ENCODE assay signal across 25 cellular contexts in the genomic region with DNA sequence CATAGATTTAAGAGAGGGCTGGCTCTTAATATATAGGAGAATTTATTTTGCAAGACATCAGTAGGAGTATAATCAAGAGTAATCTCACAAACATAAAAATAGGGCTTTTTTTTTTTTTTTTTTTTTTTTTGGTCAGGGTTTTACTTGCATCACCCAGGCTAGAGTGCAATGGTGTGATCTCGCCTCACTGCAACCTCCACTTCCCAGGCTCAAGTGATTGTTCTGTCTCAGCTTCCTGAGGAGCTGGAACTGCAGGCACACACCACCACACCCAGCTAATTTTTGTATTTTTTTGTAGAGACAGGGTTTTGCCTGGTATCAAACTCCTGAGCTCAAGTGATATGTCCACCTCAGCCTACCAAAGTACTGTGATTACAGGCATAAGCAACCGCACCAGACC.
DNase-seq lines count a peak whose midpoint lies in the region; ATAC-seq and TF ChIP-seq lines count a peak whose summit lies in the region.
"Had no signal": no experiment of that assay in that cellular context is flagged by ENCODE, and none has a peak within 500 bp of the region (broad histone marks: within the 10 kb centered on the region; RNA-seq: fewer than 3 reads in every experiment).

No MANE protein-coding gene starts in this region.

- WGBS in hepatocyte (ENCODE audit: low lambda C conversion rate, missing lambda C conversion rate), result 89% methylated on average over 2 of the region's 2 CpGs
- WGBS in mesendoderm (ENCODE audit: extremely low coverage, insufficient coverage, low lambda C conversion rate), result no CpG with 5 or more reads among the region's 2 CpGs

- no peak overlapping the region for H3K27ac ChIP-seq in GM23338 (ENCODE audit: low read depth)
- peak overlapping the region; percentile 24 for H3K27ac ChIP-seq in hepatocyte
- H3K27ac ChIP-seq in mesendoderm (ENCODE audit: low read depth, low read length), result no peak overlapping the region
- H3K27ac ChIP-seq: A549; BLaER1 treated with 17β-estradiol and CSF1 and Interleukin-3, amounts not matched to agents 10 nM and 100 nM had no signal

- no peak overlapping the region for H3K23ac ChIP-seq in mesendoderm (ENCODE audit: low read length)

- H3K4me3 Mint-ChIP-seq in GM23338 (no peak overlapping the region), WTC11 (no peak overlapping the region)
- H3K4me3 Mint-ChIP-seq: CD14-positive monocyte; CD4-positive, alpha-beta T cell; CD8-positive, alpha-beta memory T cell had no signal

- H3K36me3 Mint-ChIP-seq in GM23338 (ENCODE audit: low read depth) (peaks cover 2% of the 10 kb centered on the region; the same call in 2 of the 3 replicates), WTC11 (no peaks in the 10 kb centered on the region)
- H3K36me3 Mint-ChIP-seq: CD14-positive monocyte had no signal

- CTCF ChIA-PET in WTC11 (lab: Charles Lee), result interaction anchor here (0.7 to 1.1 kb wide), 2 partner anchors 58 to 251 kb away, joined by 3 to 6 read pairs; no protein-coding TSS in a partner anchor

- ATAC-seq in GM23338 (peak; percentile 62), WTC11 (peak; percentile 76)
- ATAC-seq: A549, GM12878, HCT116 had no signal

- H2AFZ ChIP-seq in GM23338, result peak overlapping the region; percentile 74
- H2AFZ ChIP-seq in hepatocyte, result no peak overlapping the region

- H3K4me3 ChIP-seq in GM23338 (no peak overlapping the region), hepatocyte (no peak overlapping the region), mesendoderm (ENCODE audit: low read length) (no peak overlapping the region)
- H3K4me3 ChIP-seq: A549; BLaER1 treated with 17β-estradiol and CSF1 and Interleukin-3, amounts not matched to agents 10 nM and 100 nM; GM12878 had no signal

- H4K20me1 ChIP-seq in GM23338 (replicated peaks; ENCODE audit: insufficient read depth) (no peaks in the 10 kb centered on the region), hepatocyte (ENCODE audit: insufficient read depth, poor library complexity, severe bottlenecking) (no peaks in the 10 kb centered on the region)
- H4K20me1 ChIP-seq: BLaER1 treated with 17β-estradiol and CSF1 and Interleukin-3, amounts not matched to agents 10 nM and 100 nM had no signal

- POLR2A ChIA-PET in WTC11 (lab: Charles Lee), result interaction anchor here (0.7 kb wide), 1 partner anchor 546 kb away, joined by 7 read pairs; no protein-coding TSS in a partner anchor

- TF ChIP-seq CTCF in GM23338 (conservative IDR thresholded peaks at IDR 0.05; ENCODE audit: low read depth in 2 of 2), result no peak
- no peak for TF ChIP-seq CTCF in WTC11 (IDR thresholded peaks at IDR 0.05)
- TF ChIP-seq CTCF in hepatocyte (IDR thresholded peaks at IDR 0.05; ENCODE audit: poor library complexity), result no peak

- H3K36me3 ChIP-seq in GM23338 (ENCODE audit: insufficient read depth) (no peaks in the 10 kb centered on the region; the same call in 1 of the 2 replicates), hepatocyte (replicated peaks; ENCODE audit: insufficient read depth, low read depth) (no peaks in the 10 kb centered on the region), mesendoderm (ENCODE audit: control insufficient read depth, insufficient read depth, low read length) (no peaks in the 10 kb centered on the region)
- H3K36me3 ChIP-seq: BE2C; BLaER1 treated with 17β-estradiol and CSF1 and Interleukin-3, amounts not matched to agents 10 nM and 100 nM had no signal

- H2BK5ac ChIP-seq in mesendoderm (ENCODE audit: low read length), result no peak overlapping the region

- H3K9ac ChIP-seq in mesendoderm (ENCODE audit: low read length), result no peak overlapping the region
- H3K9ac ChIP-seq: BLaER1 treated with 17β-estradiol and CSF1 and Interleukin-3, amounts not matched to agents 10 nM and 100 nM had no signal

- peaks cover 4% of the 10 kb centered on the region; the same call in 1 of the 2 replicates for H3K4me1 ChIP-seq in GM23338 (ENCODE audit: insufficient read depth)
- no peaks in the 10 kb centered on the region for H3K4me1 ChIP-seq in hepatocyte (ENCODE audit: insufficient read depth)
- no peaks in the 10 kb centered on the region for H3K4me1 ChIP-seq in mesendoderm (ENCODE audit: control insufficient read depth, low read depth, low read length)
- H3K4me1 ChIP-seq: A549, BE2C had no signal

- H2BK120ac ChIP-seq in mesendoderm (ENCODE audit: low read depth, low read length), result no peak overlapping the region

- H3K4ac ChIP-seq in mesendoderm (ENCODE audit: low read depth, low read length), result no peak overlapping the region

- H4K5ac ChIP-seq in mesendoderm (ENCODE audit: low read length), result no peak overlapping the region

- no peaks in the 10 kb centered on the region for H3K27me3 ChIP-seq in GM23338 (ENCODE audit: insufficient read depth)
- H3K27me3 ChIP-seq in hepatocyte, result no peaks in the 10 kb centered on the region
- H3K27me3 ChIP-seq in mesendoderm (ENCODE audit: insufficient read depth, low read length, poor library complexity), result no peaks in the 10 kb centered on the region
- H3K27me3 ChIP-seq: BE2C; BLaER1 treated with 17β-estradiol and CSF1 and Interleukin-3, amounts not matched to agents 10 nM and 100 nM had no signal

- no peak overlapping the region for H4K8ac ChIP-seq in mesendoderm (ENCODE audit: low read depth, low read length)

- no peaks in the 10 kb centered on the region for H3F3A ChIP-seq in GM23338 (replicated peaks; ENCODE audit: low read depth)

- H3K4me2 ChIP-seq in GM23338 (no peak overlapping the region), hepatocyte (no peak overlapping the region), mesendoderm (ENCODE audit: low read length) (no peak overlapping the region)
- H3K4me2 ChIP-seq: A549 had no signal

- H3K4me1 Mint-ChIP-seq in GM23338 (peaks cover 13% of the 10 kb centered on the region; the same call in 2 of the 3 replicates), WTC11 (peaks cover 11% of the 10 kb centered on the region)
- H3K4me1 Mint-ChIP-seq: CD14-positive monocyte; CD8-positive, alpha-beta memory T cell had no signal

- H3K79me1 ChIP-seq in mesendoderm (ENCODE audit: low read length), result no peaks in the 10 kb centered on the region

- no peaks in the 10 kb centered on the region for H3K9me3 ChIP-seq in hepatocyte (ENCODE audit: low read depth)
- H3K9me3 ChIP-seq: A549, BE2C had no signal

- H3K79me2 ChIP-seq in GM23338 (replicated peaks; ENCODE audit: insufficient read depth) (no peaks in the 10 kb centered on the region), hepatocyte (no peaks in the 10 kb centered on the region), mesendoderm (ENCODE audit: control insufficient read depth, insufficient read depth, low read length) (no peaks in the 10 kb centered on the region)

- H3K56ac ChIP-seq in mesendoderm (ENCODE audit: low read length), result no peak overlapping the region

- H2BK15ac ChIP-seq in mesendoderm (replicated peaks; ENCODE audit: low read depth), result no peak overlapping the region

- H3K27me3 Mint-ChIP-seq in GM23338 (ENCODE audit: insufficient read depth, low read depth, poor library complexity) (no peaks in the 10 kb centered on the region), WTC11 (ENCODE audit: low read depth) (no peaks in the 10 kb centered on the region)

- no peak for DNase-seq in GM23338 (ENCODE audit: low spot score)
- DNase-seq in WTC11 (ENCODE audit: low spot score), result no peak
- DNase-seq in hepatocyte (ENCODE audit: low spot score), result no peak
- peak; percentile 56 for DNase-seq in mesendoderm
- no peak for DNase-seq in COLO668 (lab: John Stamatoyannopoulos, UW; ENCODE audit: unreplicated experiment)
- DNase-seq in activated gamma-delta T cell (lab: John Stamatoyannopoulos, UW), result no peak
- DNase-seq in NCI-H2107 (lab: John Stamatoyannopoulos, UW), result no peak
- DNase-seq: 8988T; ACHN; AML-193; BE2C; Calu3; CD4-positive, alpha-beta T cell; CD8-positive, alpha-beta memory T cell; COR-L47; DMS79; EL; GDM1; GOT3; H7 had no signal

- H2AK5ac ChIP-seq in mesendoderm (ENCODE audit: low read length), result no peak overlapping the region

- H3K27ac Mint-ChIP-seq in GM23338 (peak overlapping the region; percentile 80; the same call in 1 of the 2 replicates), WTC11 (no peak overlapping the region)
- H3K27ac Mint-ChIP-seq: CD14-positive monocyte; CD4-positive, alpha-beta T cell; CD8-positive, alpha-beta memory T cell had no signal

- H3K9me3 Mint-ChIP-seq in GM23338 (peaks cover 19% of the 10 kb centered on the region), WTC11 (peaks cover 15% of the 10 kb centered on the region)

- H3K9me2 ChIP-seq in GM23338 (ENCODE audit: insufficient read depth) (0 out of 2 replicates have a peak, but pooled peaks cover 3% of the 10 kb centered on the region), hepatocyte (replicated peaks; ENCODE audit: insufficient read depth) (no peaks in the 10 kb centered on the region)

- no peak overlapping the region for H3K18ac ChIP-seq in mesendoderm (ENCODE audit: low read length)

TF ChIP-seq in WTC11, 78 proteins besides CTCF, POLR2A, EP300 and RAD21:
- TF ChIP-seq CREM (CRISPR knock-in tag; IDR thresholded peaks at IDR 0.05), result no peak
- TF ChIP-seq JAZF1 (CRISPR knock-in tag; IDR thresholded peaks at IDR 0.05), result no peak
- TF ChIP-seq, protein P1, sequence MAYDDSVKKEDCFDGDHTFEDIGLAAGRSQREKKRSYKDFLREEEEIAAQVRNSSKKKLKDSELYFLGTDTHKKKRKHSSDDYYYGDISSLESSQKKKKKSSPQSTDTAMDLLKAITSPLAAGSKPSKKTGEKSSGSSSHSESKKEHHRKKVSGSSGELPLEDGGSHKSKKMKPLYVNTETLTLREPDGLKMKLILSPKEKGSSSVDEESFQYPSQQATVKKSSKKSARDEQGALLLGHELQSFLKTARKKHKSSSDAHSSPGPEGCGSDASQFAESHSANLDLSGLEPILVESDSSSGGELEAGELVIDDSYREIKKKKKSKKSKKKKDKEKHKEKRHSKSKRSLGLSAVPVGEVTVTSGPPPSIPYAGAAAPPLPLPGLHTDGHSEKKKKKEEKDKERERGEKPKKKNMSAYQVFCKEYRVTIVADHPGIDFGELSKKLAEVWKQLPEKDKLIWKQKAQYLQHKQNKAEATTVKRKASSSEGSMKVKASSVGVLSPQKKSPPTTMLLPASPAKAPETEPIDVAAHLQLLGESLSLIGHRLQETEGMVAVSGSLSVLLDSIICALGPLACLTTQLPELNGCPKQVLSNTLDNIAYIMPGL (CRISPR knock-in tag; IDR thresholded peaks at IDR 0.05), result no peak
- no peak for TF ChIP-seq FOXK1 (CRISPR knock-in tag; IDR thresholded peaks at IDR 0.05)
- TF ChIP-seq TEAD4 (CRISPR knock-in tag; IDR thresholded peaks at IDR 0.05), result no peak
- no peak for TF ChIP-seq RORB (CRISPR knock-in tag; IDR thresholded peaks at IDR 0.05)
